8 cellular contexts compared by ENCODE assay signal in the genomic region with DNA sequence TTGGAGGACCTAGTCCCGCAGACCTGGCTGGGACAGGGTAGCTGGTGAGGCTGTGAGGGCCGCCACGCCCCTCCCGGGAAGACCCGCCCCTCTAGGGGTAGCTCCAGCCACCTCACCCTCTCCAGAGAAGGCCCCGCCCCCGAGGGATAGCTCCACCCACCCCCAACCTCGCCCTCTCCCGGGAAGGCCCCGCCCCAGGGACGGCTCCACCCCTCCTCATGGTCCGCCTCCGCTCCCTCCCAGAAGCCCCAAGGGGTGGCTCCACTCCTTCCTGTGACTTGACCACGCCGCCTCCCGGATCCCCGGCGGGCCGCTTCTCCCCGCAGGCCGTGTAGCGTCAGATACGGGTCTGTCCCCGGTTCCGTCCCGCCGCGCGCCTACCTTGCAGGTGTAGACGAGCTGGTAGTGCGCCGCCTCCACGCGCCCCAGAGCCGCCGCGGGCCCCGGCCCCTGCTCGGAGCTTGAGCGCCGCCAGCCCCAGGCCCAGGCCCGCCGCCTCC. TPM values are rescaled to one million over a fixed set of nuclear protein-coding genes. Genes with fewer than 3 reads are reported as not detected.
DNase-seq lines count a peak whose midpoint lies in the region; TF ChIP-seq lines count a peak whose summit lies in the region.

No MANE protein-coding gene starts in this region.

- peaks cover 1% of the 10 kb centered on the region for H3K9me3 Mint-ChIP-seq in endodermal cell
- no peaks in the 10 kb centered on the region for H3K9me3 Mint-ChIP-seq in mesothelial cell of epicardium

- H3K36me3 ChIP-seq in endodermal cell (ENCODE audit: control insufficient read depth, insufficient read depth, low read length): no peaks in the 10 kb centered on the region

- 1 to 2% methylated on average over 10 to 42 of the region's 43 CpGs for WGBS in endodermal cell (ENCODE audit: insufficient coverage in 1 of 2, insufficient read length in 1 of 2), 2 experiments

- H3K4me1 ChIP-seq in endodermal cell (ENCODE audit: control insufficient read depth, insufficient read depth, low read length): no peaks in the 10 kb centered on the region

- peak overlapping the region; percentile 70 for H3K27ac ChIP-seq in endodermal cell (ENCODE audit: low read depth, low read length)

- H3K27me3 ChIP-seq in endodermal cell (ENCODE audit: control insufficient read depth, insufficient read depth, low read length, poor library complexity, severe bottlenecking): no peaks in the 10 kb centered on the region

- DNase-seq in COR-L47 (lab: John Stamatoyannopoulos, UW) (peak; percentile 89), GM20000 (ENCODE audit: low spot score) (peak; percentile 100), HS-5 (ENCODE audit: low read depth) (peak; percentile 64), NOMO-1 treated with DMSO at 0.1 percent for 48 hours (lab: John Stamatoyannopoulos, UW; ENCODE audit: unreplicated experiment) (peak; percentile 92), endodermal cell (peak; percentile 100), mesothelial cell of epicardium (ENCODE audit: low spot score in 2 of 2, unreplicated experiment in 2 of 2) (peak; percentile 93)
- DNase-seq in activated CD8-positive, alpha-beta memory T cell treated with anti-CD3 and anti-CD28 coated beads, Interleukin-2, amount 50 U/mL, for 24 hours (ENCODE audit: extremely low read depth): peak; percentile 85
- DNase-seq in stimulated activated CD8-positive, alpha-beta memory T cell treated with anti-CD3 and anti-CD28 coated beads, Interleukin-15, amount 100 ng/mL, for 48 hours (ENCODE audit: low read depth in 2 of 2): peak; percentile 90 to 91

- H3K9me3 ChIP-seq in endodermal cell (ENCODE audit: control insufficient read depth, low read length): no peaks in the 10 kb centered on the region

- no peaks in the 10 kb centered on the region for H3K4me1 Mint-ChIP-seq in endodermal cell
- peaks cover 11% of the 10 kb centered on the region for H3K4me1 Mint-ChIP-seq in mesothelial cell of epicardium

- H3K27me3 Mint-ChIP-seq in endodermal cell (ENCODE audit: insufficient read depth) (no peaks in the 10 kb centered on the region), mesothelial cell of epicardium (ENCODE audit: low read depth) (no peaks in the 10 kb centered on the region)

- peak overlapping the region; percentile 73 for H3K4me3 Mint-ChIP-seq in endodermal cell
- H3K4me3 Mint-ChIP-seq in mesothelial cell of epicardium: peak overlapping the region; percentile 82

- no peak for TF ChIP-seq CTCF in GM20000 (IDR thresholded peaks at IDR 0.05; ENCODE audit: extremely low read depth, missing control alignments)
- no peak for TF ChIP-seq CTCF in endodermal cell (conservative IDR thresholded peaks at IDR 0.05)
- TF ChIP-seq CTCF in mesothelial cell of epicardium (IDR thresholded peaks at IDR 0.05; ENCODE audit: unreplicated experiment): no peak

- peak overlapping the region; percentile 74 for H3K4me3 ChIP-seq in endodermal cell (ENCODE audit: low read length)

- H3K36me3 Mint-ChIP-seq in endodermal cell (ENCODE audit: low read depth) (no peaks in the 10 kb centered on the region), mesothelial cell of epicardium (no peaks in the 10 kb centered on the region)

- peak overlapping the region; percentile 85 for H3K27ac Mint-ChIP-seq in endodermal cell
- H3K27ac Mint-ChIP-seq in mesothelial cell of epicardium: peak overlapping the region; percentile 87

- H3K9ac ChIP-seq in endodermal cell (ENCODE audit: extremely low read depth, low read length, poor library complexity, severe bottlenecking): peak overlapping the region; percentile 51

RNA-seq across cellular contexts. Expression of a gene that starts 0.4 kb away (rescaled TPM):
- total RNA-seq in endodermal cell: 10 to 100 TPM; 12.6 to 20.1 TPM
- 10.9 TPM for polyA plus RNA-seq in endodermal cell (2013, experiment 1 of 2)
- polyA plus RNA-seq in endodermal cell (2013, experiment 2 of 2): 9.2 TPM
- 11.8 to 14.7 TPM (median 13.0 TPM) in 3 replicates for total RNA-seq in mesothelial cell of epicardium

RNA-seq across cellular contexts. Expression of a gene that starts 10.3 kb away (rescaled TPM):
- 1 to 10 TPM in 1 of 2 donors, under 1 TPM in 1; 0.35 to 1.5 TPM for total RNA-seq in endodermal cell
- polyA plus RNA-seq in endodermal cell (2013, experiment 1 of 2): 0.57 TPM
- polyA plus RNA-seq in endodermal cell (2013, experiment 2 of 2): 0.21 TPM
- total RNA-seq in mesothelial cell of epicardium: 3.6 to 4.9 TPM (median 4.0 TPM) in 3 replicates

RNA-seq across cellular contexts. Expression of a gene that starts 35.8 kb away (rescaled TPM):
- total RNA-seq in endodermal cell (10 to 100 TPM; 37.2 to 38.6 TPM), mesothelial cell of epicardium (98.6 to 103 TPM (median 102 TPM) in 3 replicates)
- polyA plus RNA-seq in endodermal cell (2013, experiment 1 of 2): 48.0 TPM
- 42.4 TPM for polyA plus RNA-seq in endodermal cell (2013, experiment 2 of 2)

RNA-seq across cellular contexts. Expression of a gene that starts 36.8 kb away (rescaled TPM):
- total RNA-seq in endodermal cell: 10 to 100 TPM; 18.0 to 18.7 TPM
- 14.5 TPM for polyA plus RNA-seq in endodermal cell (2013, experiment 1 of 2)
- 13.5 TPM for polyA plus RNA-seq in endodermal cell (2013, experiment 2 of 2)
- total RNA-seq in mesothelial cell of epicardium: 18.2 to 19.3 TPM (median 18.2 TPM) in 3 replicates

RNA-seq across cellular contexts. Expression of a gene that starts 47.3 kb away (rescaled TPM):
- total RNA-seq in endodermal cell (10 to 100 TPM; 76.6 to 83.1 TPM), mesothelial cell of epicardium (67.3 to 72.1 TPM (median 71.9 TPM) in 3 replicates)
- polyA plus RNA-seq in endodermal cell (2013, experiment 1 of 2): 62.8 TPM
- 58.4 TPM for polyA plus RNA-seq in endodermal cell (2013, experiment 2 of 2)

Comparison
In these comparisons a context has a peak if more than half of its experiments do, and no peak if none do; other contexts are left out.
1. Peak in every context shown above with its lines: DNase-seq, H3K4me3 ChIP-seq and H3K27ac ChIP-seq.